Comparison of ENCODE assay signal across 9 cellular contexts in the genomic region with DNA sequence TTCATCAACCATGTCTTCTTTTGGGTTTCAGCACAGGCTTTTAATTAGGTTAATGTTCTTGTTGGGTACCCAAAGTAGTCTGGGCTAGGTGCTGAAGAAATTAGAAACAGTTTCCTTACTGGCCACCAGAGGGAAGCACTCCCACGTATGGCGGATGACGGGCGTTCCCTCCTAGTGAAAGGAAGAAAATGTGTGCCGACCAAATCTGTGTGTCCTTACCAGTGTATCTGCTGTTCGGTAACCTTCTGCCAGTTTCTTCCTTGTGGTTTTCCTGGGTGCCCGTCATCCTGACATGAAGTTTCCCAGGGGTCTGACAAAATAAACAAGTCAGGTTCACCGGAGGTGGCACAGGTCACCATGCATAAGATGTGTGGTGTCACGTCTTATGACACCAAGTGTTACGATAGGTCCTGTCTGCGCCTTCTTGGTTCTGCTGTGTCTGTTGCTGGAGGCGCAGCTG. TPM values are rescaled to one million over a fixed set of nuclear protein-coding genes. Genes with fewer than 3 reads are reported as not detected.
DNase-seq lines count a peak whose midpoint lies in the region; ATAC-seq, FAIRE-seq and TF ChIP-seq lines count a peak whose summit lies in the region.
"Had no signal": no experiment of that assay in that cellular context is flagged by ENCODE, and none has a peak within 500 bp of the region (broad histone marks: within the 10 kb centered on the region; RNA-seq: fewer than 3 reads in every experiment).

No MANE protein-coding gene starts in this region.

- no peaks in the 10 kb centered on the region for H3K79me1 ChIP-seq in trophoblast cell (ENCODE audit: low read length)

- H3K4ac ChIP-seq in trophoblast cell (ENCODE audit: low read depth, low read length) = no peak overlapping the region

- no peak overlapping the region for H4K91ac ChIP-seq in trophoblast cell (ENCODE audit: low read depth, low read length)

- no peak overlapping the region for H3K18ac ChIP-seq in trophoblast cell (ENCODE audit: low read length)

- H3K9ac ChIP-seq in Karpas-422 (ENCODE audit: low read length) = no peak overlapping the region
- no peak overlapping the region for H3K9ac ChIP-seq in trophoblast cell (ENCODE audit: low read length)

- H3K9me3 ChIP-seq in Karpas-422 (ENCODE audit: low read length) (no peaks in the 10 kb centered on the region), RWPE2 (ENCODE audit: severe bottlenecking) (no peaks in the 10 kb centered on the region), trophoblast cell (ENCODE audit: insufficient read depth, low read depth, low read length) (no peaks in the 10 kb centered on the region)

- no peak overlapping the region for H3K4me3 ChIP-seq in Karpas-422 (ENCODE audit: low read length)
- no peak overlapping the region for H3K4me3 ChIP-seq in RWPE2 (ENCODE audit: severe bottlenecking)
- H3K4me3 ChIP-seq in trophoblast cell (ENCODE audit: low read depth, low read length) = no peak overlapping the region

- intact Hi-C loops in activated T-helper 2 cell treated with anti-CD3 and anti-CD28 coated beads, Interferon-gamma antibody, Interleukin-2, Interleukin-4, amounts not matched to agents 10 μg/mL and 5 μg/mL and 100 μg/mL, durations not matched to agents 14 hours and 24 hours and 36 hours (cut with micrococcal nuclease) = loop anchor here (5.0 kb wide), 1 partner anchor 434 kb away; a partner anchor contains a TSS

- H4K8ac ChIP-seq in trophoblast cell (ENCODE audit: low read depth, low read length) = no peak overlapping the region

- H3K79me2 ChIP-seq in Karpas-422 (ENCODE audit: low read length) (no peaks in the 10 kb centered on the region), trophoblast cell (ENCODE audit: control insufficient read depth, insufficient read depth, low read length, poor library complexity) (no peaks in the 10 kb centered on the region)

- H2BK120ac ChIP-seq in trophoblast cell (ENCODE audit: insufficient read depth, low read length, poor library complexity) = no peak overlapping the region

- H2BK12ac ChIP-seq in trophoblast cell (ENCODE audit: low read length) = no peak overlapping the region

- no peak overlapping the region for H3K27ac Mint-ChIP-seq in activated T-helper 2 cell treated with anti-CD3 and anti-CD28 coated beads, Interferon-gamma antibody, Interleukin-2, Interleukin-4, amounts not matched to agents 10 μg/mL and 5 μg/mL and 100 μg/mL, durations not matched to agents 14 hours and 24 hours and 36 hours

- H3K4me1 ChIP-seq in Karpas-422 (ENCODE audit: low read length) (no peaks in the 10 kb centered on the region), RWPE2 (ENCODE audit: insufficient read depth, poor library complexity, severe bottlenecking) (no peaks in the 10 kb centered on the region), trophoblast cell (ENCODE audit: control insufficient read depth in 1 of 2, insufficient read depth in 2 of 2, low read length in 2 of 2) (no peaks in the 10 kb centered on the region)

- ATAC-seq in RWPE2 (ENCODE audit: low read depth) = peak; percentile 84
- ATAC-seq in GM18858 (IDR thresholded peaks at IDR 0.05; ENCODE audit: unreplicated experiment) = no peak

- H3K36me3 Mint-ChIP-seq in activated T-helper 2 cell treated with anti-CD3 and anti-CD28 coated beads, Interferon-gamma antibody, Interleukin-2, Interleukin-4, amounts not matched to agents 10 μg/mL and 5 μg/mL and 100 μg/mL, durations not matched to agents 14 hours and 24 hours and 36 hours (ENCODE audit: low read depth) = peaks cover 34% of the 10 kb centered on the region

- peak; percentile 89 for TF ChIP-seq CTCF in RWPE2 (IDR thresholded peaks at IDR 0.05; ENCODE audit: poor library complexity, severe bottlenecking)

- FAIRE-seq in frontal cortex (lab: Jason Lieb, UNC) = no peak
- FAIRE-seq: A204.1 had no signal

- H3K9me2 ChIP-seq in Karpas-422 (replicated peaks; ENCODE audit: insufficient read depth, low read length) = no peaks in the 10 kb centered on the region

- H3K4me1 Mint-ChIP-seq in activated T-helper 2 cell treated with anti-CD3 and anti-CD28 coated beads, Interferon-gamma antibody, Interleukin-2, Interleukin-4, amounts not matched to agents 10 μg/mL and 5 μg/mL and 100 μg/mL, durations not matched to agents 14 hours and 24 hours and 36 hours (ENCODE audit: low read depth) = peaks cover 11% of the 10 kb centered on the region

- peak overlapping the region; percentile 87 for H2AFZ ChIP-seq in Karpas-422 (ENCODE audit: low read length)
- H2AFZ ChIP-seq in trophoblast cell (ENCODE audit: insufficient read depth, low read length, poor library complexity) = no peak overlapping the region

- no peak overlapping the region for H3K27ac ChIP-seq in Karpas-422 (ENCODE audit: low read length)
- no peak overlapping the region for H3K27ac ChIP-seq in RWPE2 (ENCODE audit: poor library complexity, severe bottlenecking)
- H3K27ac ChIP-seq in trophoblast cell (ENCODE audit: low read depth, low read length) = no peak overlapping the region

- H3K4me2 ChIP-seq in Karpas-422 (ENCODE audit: low read depth, low read length, poor library complexity, severe bottlenecking) (no peak overlapping the region), trophoblast cell (ENCODE audit: low read length) (no peak overlapping the region)

- H3K27me3 Mint-ChIP-seq in activated T-helper 2 cell treated with anti-CD3 and anti-CD28 coated beads, Interferon-gamma antibody, Interleukin-2, Interleukin-4, amounts not matched to agents 10 μg/mL and 5 μg/mL and 100 μg/mL, durations not matched to agents 14 hours and 24 hours and 36 hours (ENCODE audit: low read depth) = no peaks in the 10 kb centered on the region

- no CpG with 5 or more reads among the region's 12 CpGs for WGBS in trophoblast cell (ENCODE audit: extremely low coverage, insufficient coverage, insufficient read length)

- H3K27me3 ChIP-seq in Karpas-422 (ENCODE audit: low read length) (no peaks in the 10 kb centered on the region), RWPE2 (ENCODE audit: insufficient read depth, poor library complexity, severe bottlenecking) (no peaks in the 10 kb centered on the region), trophoblast cell (ENCODE audit: insufficient read depth, low read length) (no peaks in the 10 kb centered on the region)

- H3K9me3 Mint-ChIP-seq in activated T-helper 2 cell treated with anti-CD3 and anti-CD28 coated beads, Interferon-gamma antibody, Interleukin-2, Interleukin-4, amounts not matched to agents 10 μg/mL and 5 μg/mL and 100 μg/mL, durations not matched to agents 14 hours and 24 hours and 36 hours = no peaks in the 10 kb centered on the region

- H3K4me3 Mint-ChIP-seq in activated T-helper 2 cell treated with anti-CD3 and anti-CD28 coated beads, Interferon-gamma antibody, Interleukin-2, Interleukin-4, amounts not matched to agents 10 μg/mL and 5 μg/mL and 100 μg/mL, durations not matched to agents 14 hours and 24 hours and 36 hours (ENCODE audit: low read depth) = no peak overlapping the region

- peak overlapping the region; percentile 5 for H3K23ac ChIP-seq in trophoblast cell (ENCODE audit: low read length)

- H4K20me1 ChIP-seq in Karpas-422 (ENCODE audit: insufficient read depth, low read depth, low read length) = no peaks in the 10 kb centered on the region

- no peak overlapping the region for H2BK5ac ChIP-seq in trophoblast cell (ENCODE audit: low read depth, low read length, poor library complexity)

- no peak overlapping the region for H4K12ac ChIP-seq in trophoblast cell (ENCODE audit: low read depth, low read length)

- no peak overlapping the region for H3K14ac ChIP-seq in trophoblast cell (ENCODE audit: low read length)

- no peak overlapping the region for H2AK5ac ChIP-seq in trophoblast cell (ENCODE audit: low read length)

- H3K36me3 ChIP-seq in Karpas-422 (ENCODE audit: insufficient read depth, low read length) (peaks cover 14% of the 10 kb centered on the region; the same call in 1 of the 2 replicates), RWPE2 (ENCODE audit: low read depth) (peaks cover 47% of the 10 kb centered on the region), trophoblast cell (ENCODE audit: control insufficient read depth in 1 of 2, insufficient read depth in 2 of 2, low read length in 2 of 2) (peaks cover 22 to 31% of the 10 kb centered on the region in 2 experiments)

- DNase-seq in NCI-H1092 treated with DMSO at 0.1 percent for 48 hours (lab: John Stamatoyannopoulos, UW) (peak; percentile 29), NCI-H1092 (lab: John Stamatoyannopoulos, UW) (no peak), Karpas-422 (peak; percentile 83), RWPE2 (ENCODE audit: low spot score) (no peak), frontal cortex (ENCODE audit: low spot score in 2 of 2) (peak; percentile 47 to 75), trophoblast cell (peak; percentile 25 to 71)
- DNase-seq in activated T-helper 2 cell treated with anti-CD3 and anti-CD28 coated beads, Interferon-gamma antibody, Interleukin-2, Interleukin-4, amounts not matched to agents 10 μg/mL and 5 μg/mL and 100 μg/mL, durations not matched to agents 14 hours and 24 hours and 36 hours (ENCODE audit: low spot score) = peak; percentile 31

RNA-seq across cellular contexts. Expression of a gene that starts 6.0 kb away (rescaled TPM):
- total RNA-seq in Karpas-422 (2014; rRNA removed; shearing (Covaris generic); ENCODE audit: low replicate concordance) = not detected in 2 replicates
- total RNA-seq in activated T-helper 2 cell treated with anti-CD3 and anti-CD28 coated beads, Interferon-gamma antibody, Interleukin-2, Interleukin-4, amounts not matched to agents 10 μg/mL and 5 μg/mL and 100 μg/mL, durations not matched to agents 14 hours and 24 hours and 36 hours = not detected in 2 replicates
- not detected for total RNA-seq in frontal cortex
- polyA plus RNA-seq in trophoblast cell (2013) = not detected in 2 replicates

RNA-seq across cellular contexts. Expression of a gene that starts 45.0 kb away (rescaled TPM):
- 2.9 and 3.4 TPM in 2 replicates for total RNA-seq in Karpas-422 (2014; rRNA removed; shearing (Covaris generic); ENCODE audit: low replicate concordance)
- 11.9 and 13.1 TPM in 2 replicates for total RNA-seq in activated T-helper 2 cell treated with anti-CD3 and anti-CD28 coated beads, Interferon-gamma antibody, Interleukin-2, Interleukin-4, amounts not matched to agents 10 μg/mL and 5 μg/mL and 100 μg/mL, durations not matched to agents 14 hours and 24 hours and 36 hours
- 15.5 TPM for total RNA-seq in frontal cortex
- 4.7 and 5.4 TPM in 2 replicates for polyA plus RNA-seq in trophoblast cell (2013)

Comparison
In these comparisons a context has a peak if more than half of its experiments do, and no peak if none do; other contexts are left out.
1. DNase-seq: peak in NCI-H1092 treated with DMSO at 0.1 percent for 48 hours (single experiment), Karpas-422 (single experiment), activated T-helper 2 cell treated with anti-CD3 and anti-CD28 coated beads, Interferon-gamma antibody, Interleukin-2, Interleukin-4, amounts not matched to agents 10 μg/mL and 5 μg/mL and 100 μg/mL, durations not matched to agents 14 hours and 24 hours and 36 hours (single experiment), frontal cortex (2 of 2) and trophoblast cell (2 of 2); none in NCI-H1092 (single experiment) and RWPE2 (single experiment).